Comparison of ENCODE assay signal across 8 cellular contexts in the genomic region with DNA sequence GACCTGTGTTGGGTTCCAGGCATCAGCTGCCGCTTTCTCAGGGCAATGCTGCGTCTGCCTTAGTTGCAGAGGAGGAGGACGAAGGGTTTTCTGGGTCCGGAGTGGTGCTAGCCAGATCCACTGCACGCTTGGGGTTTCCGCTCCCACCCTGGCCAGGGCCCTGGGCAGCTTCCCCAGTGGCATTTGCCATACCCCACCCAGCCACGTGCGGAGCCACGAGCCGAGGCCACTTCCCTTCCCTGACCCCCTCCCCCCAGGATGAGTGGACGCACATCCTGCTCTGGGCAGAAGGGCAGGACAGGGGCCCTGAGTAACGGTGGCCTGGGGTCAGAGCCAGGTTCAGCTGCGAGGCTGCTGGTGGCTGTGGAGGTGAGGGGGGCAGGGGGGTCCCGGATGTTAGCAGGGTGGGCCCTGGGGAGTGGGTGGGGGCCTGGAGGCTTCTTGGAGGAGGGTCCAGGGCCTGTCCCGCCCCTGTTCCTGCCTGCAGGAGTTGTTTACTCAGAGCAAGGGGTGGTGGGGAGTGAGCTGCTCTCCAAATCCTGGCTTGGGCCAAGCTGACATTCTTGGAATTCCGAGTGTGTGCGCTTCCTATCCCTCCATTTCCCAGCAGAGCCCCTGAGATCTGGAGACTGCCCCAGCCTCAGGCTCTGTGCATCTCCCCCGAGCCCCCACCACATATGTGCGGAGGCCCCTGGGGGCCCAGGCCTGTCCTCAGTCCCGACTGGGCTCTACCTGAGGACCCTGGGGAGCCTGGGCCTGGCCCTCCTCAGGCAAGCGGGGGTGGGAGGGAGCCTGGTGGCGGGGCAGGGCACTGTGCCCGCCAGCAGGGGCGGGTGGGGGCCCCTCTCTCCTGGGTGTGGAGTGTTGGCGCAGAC. TPM values are rescaled to one million over a fixed set of nuclear protein-coding genes. Genes with fewer than 3 reads are reported as not detected.
DNase-seq lines count a peak whose midpoint lies in the region; ATAC-seq and TF ChIP-seq lines count a peak whose summit lies in the region.

No MANE protein-coding gene starts in this region.

- peaks cover 35% of the 10 kb centered on the region for H3K4me1 ChIP-seq in OCI-LY1 (ENCODE audit: insufficient read depth, low read length, severe bottlenecking)

- H2AFZ ChIP-seq in OCI-LY1 (ENCODE audit: low read length), result no peak overlapping the region

- H3K79me2 ChIP-seq in OCI-LY1 (ENCODE audit: insufficient read depth, low read length), result peaks cover 8% of the 10 kb centered on the region; the same call in 1 of the 2 replicates

- H3K36me3 ChIP-seq in OCI-LY1 (ENCODE audit: insufficient read depth, low read length) (peaks cover 22% of the 10 kb centered on the region), kidney epithelial cell (ENCODE audit: control insufficient read depth, insufficient read depth, low read length) (peaks cover 2% of the 10 kb centered on the region)

- in situ Hi-C loops in G401 (cut with HindIII; ENCODE audit: low sequenced_read_pairs), result no loop called here

- H4K20me1 ChIP-seq in OCI-LY1 (ENCODE audit: insufficient read depth, low read length), result no peaks in the 10 kb centered on the region

- no peaks in the 10 kb centered on the region for H3K27me3 Mint-ChIP-seq in central memory CD8-positive, alpha-beta T cell
- peaks cover 10 to 22% of the 10 kb centered on the region in 2 donors for H3K27me3 Mint-ChIP-seq in stimulated activated naive B cell treated with anti-CD40 and anti-IgM and Interleukin-4, amounts not matched to agents 10 μg/mL and 1 μg/mL and 100 μg/mL, for 72 hours

- H3K4me1 Mint-ChIP-seq in central memory CD8-positive, alpha-beta T cell, result peaks cover 16% of the 10 kb centered on the region
- peaks cover 29 to 52% of the 10 kb centered on the region in 2 donors for H3K4me1 Mint-ChIP-seq in stimulated activated naive B cell treated with anti-CD40 and anti-IgM and Interleukin-4, amounts not matched to agents 10 μg/mL and 1 μg/mL and 100 μg/mL, for 72 hours

- H3K27ac Mint-ChIP-seq in central memory CD8-positive, alpha-beta T cell (ENCODE audit: low read depth), result peak overlapping the region; percentile 35
- H3K27ac Mint-ChIP-seq in stimulated activated naive B cell treated with anti-CD40 and anti-IgM and Interleukin-4, amounts not matched to agents 10 μg/mL and 1 μg/mL and 100 μg/mL, for 72 hours, result peak overlapping the region; percentile 71

- no peaks in the 10 kb centered on the region for H3K9me3 ChIP-seq in OCI-LY1 (ENCODE audit: low read length)

- peaks cover 9% of the 10 kb centered on the region for H3K36me3 Mint-ChIP-seq in central memory CD8-positive, alpha-beta T cell (ENCODE audit: insufficient read depth)
- H3K36me3 Mint-ChIP-seq in stimulated activated naive B cell treated with anti-CD40 and anti-IgM and Interleukin-4, amounts not matched to agents 10 μg/mL and 1 μg/mL and 100 μg/mL, for 72 hours, result peaks cover 15 to 16% of the 10 kb centered on the region in 2 donors

- no peak overlapping the region; the same call in 1 of the 2 replicates for H3K9ac ChIP-seq in OCI-LY1 (ENCODE audit: low read length)

- H3K9me2 ChIP-seq in OCI-LY1 (ENCODE audit: low read depth, low read length), result no peaks in the 10 kb centered on the region

- ATAC-seq in central memory CD8-positive, alpha-beta T cell (replicated peaks; ENCODE audit: extremely low read depth, poor library complexity, severe bottlenecking), result no peak
- ATAC-seq in stimulated activated naive B cell treated with anti-CD40 and anti-IgM and Interleukin-4, amounts not matched to agents 10 μg/mL and 1 μg/mL and 100 μg/mL, for 72 hours (replicated peaks), result no peak
- no peak for ATAC-seq in activated CD4-positive, CD25-positive, alpha-beta regulatory T cell treated with anti-CD3 and anti-CD28 coated beads, Interleukin-2, amount 50 U/mL, for 24 hours

- H3K27me3 ChIP-seq in OCI-LY1 (ENCODE audit: insufficient read depth, low read length) (0 out of 2 replicates have a peak, but pooled peaks cover 4% of the 10 kb centered on the region), kidney epithelial cell (ENCODE audit: control insufficient read depth, insufficient read depth, low read length) (no peaks in the 10 kb centered on the region)

- no peak overlapping the region for H3K27ac ChIP-seq in OCI-LY1 (ENCODE audit: low read depth, low read length, poor library complexity, severe bottlenecking)

- DNase-seq in G401 (ENCODE audit: low spot score) (peak; percentile 65), kidney epithelial cell (ENCODE audit: low read depth) (no peak), NCI-H526 (lab: John Stamatoyannopoulos, UW) (no peak), midbrain (lab: John Stamatoyannopoulos, UW) (no peak)
- no peak for DNase-seq in central memory CD8-positive, alpha-beta T cell (ENCODE audit: low spot score in 2 of 2)
- no peak for DNase-seq in stimulated activated naive B cell treated with anti-CD40 and anti-IgM and Interleukin-4, amounts not matched to agents 10 μg/mL and 1 μg/mL and 100 μg/mL, for 72 hours

- peak overlapping the region; percentile 75 for H3K4me3 Mint-ChIP-seq in central memory CD8-positive, alpha-beta T cell
- peak overlapping the region; percentile 80 to 90 for H3K4me3 Mint-ChIP-seq in stimulated activated naive B cell treated with anti-CD40 and anti-IgM and Interleukin-4, amounts not matched to agents 10 μg/mL and 1 μg/mL and 100 μg/mL, for 72 hours

- peak overlapping the region; percentile 70; the same call in 1 of the 2 replicates for H3K4me2 ChIP-seq in OCI-LY1 (ENCODE audit: low read length)

- no peak for TF ChIP-seq CTCF in OCI-LY1 (IDR thresholded peaks at IDR 0.05; ENCODE audit: low read length)
- TF ChIP-seq CTCF in kidney epithelial cell (IDR thresholded peaks at IDR 0.05; ENCODE audit: insufficient read depth, low read length, poor library complexity, severe bottlenecking), result no peak

- H3K9me3 Mint-ChIP-seq in central memory CD8-positive, alpha-beta T cell, result no peaks in the 10 kb centered on the region
- H3K9me3 Mint-ChIP-seq in stimulated activated naive B cell treated with anti-CD40 and anti-IgM and Interleukin-4, amounts not matched to agents 10 μg/mL and 1 μg/mL and 100 μg/mL, for 72 hours, result no peaks in the 10 kb centered on the region

- H3F3A ChIP-seq in OCI-LY1 (ENCODE audit: insufficient read depth, low read length), result no peaks in the 10 kb centered on the region

- H3K4me3 ChIP-seq in OCI-LY1 (ENCODE audit: low read depth, low read length, poor library complexity, severe bottlenecking) (peak overlapping the region; percentile 99), kidney epithelial cell (ENCODE audit: low read depth, low read length) (peak overlapping the region; percentile 93)

RNA-seq across cellular contexts. Expression of a gene that starts 1.4 kb away (rescaled TPM):
- 182 and 224 TPM in 2 replicates for total RNA-seq in G401 (2014; rRNA removed; shearing (Covaris generic))
- total RNA-seq in kidney epithelial cell, result 77.5 and 77.9 TPM in 2 replicates

RNA-seq across cellular contexts. Expression of a gene that starts 1.7 kb away (rescaled TPM):
- total RNA-seq in G401 (2014; rRNA removed; shearing (Covaris generic)), result 139 and 191 TPM in 2 replicates
- total RNA-seq in kidney epithelial cell, result 42.0 and 45.1 TPM in 2 replicates

RNA-seq across cellular contexts. Expression of a gene that starts 11.3 kb away (rescaled TPM):
- 179 and 226 TPM in 2 replicates for total RNA-seq in G401 (2014; rRNA removed; shearing (Covaris generic))
- 644 and 669 TPM in 2 replicates for total RNA-seq in kidney epithelial cell

RNA-seq across cellular contexts. Expression of a gene that starts 16.3 kb away (rescaled TPM):
- 28.3 and 47.8 TPM in 2 replicates for total RNA-seq in G401 (2014; rRNA removed; shearing (Covaris generic))
- 18.3 and 19.7 TPM in 2 replicates for total RNA-seq in kidney epithelial cell

RNA-seq across cellular contexts. Expression of a gene that starts 25.3 kb away (rescaled TPM):
- total RNA-seq in G401 (2014; rRNA removed; shearing (Covaris generic)), result 8.2 and 10.3 TPM in 2 replicates
- 27.5 and 46.0 TPM in 2 replicates for total RNA-seq in kidney epithelial cell
